24 cellular contexts compared by ENCODE assay signal in genomic region chr14:95288672-95289322, GRCh38.
"Had no signal": no experiment of that assay in that cellular context is flagged by ENCODE, and none has a peak within 500 bp of the region (broad histone marks: within the 10 kb centered on the region; RNA-seq: fewer than 3 reads in every experiment).

No MANE protein-coding gene starts in this region.

- H3K27ac Mint-ChIP-seq: endodermal cell; memory B cell; mesothelial cell of epicardium; naive thymus-derived CD4-positive, alpha-beta T cell; neural progenitor cell; stimulated activated effector memory CD8-positive, alpha-beta T cell treated with anti-CD3 and anti-CD28 coated beads, Interleukin-12 subunit alpha, Interleukin-12 subunit beta, amount 100 ng/mL, for 72 hours had no signal

- H3K4me1 ChIP-seq: prostate gland had no signal

- ATAC-seq: esophagus mucosa; gastrocnemius medialis; left cardiac atrium; naive thymus-derived CD4-positive, alpha-beta T cell; stimulated activated effector memory CD8-positive, alpha-beta T cell treated with anti-CD3 and anti-CD28 coated beads, Interleukin-12 subunit alpha, Interleukin-12 subunit beta, amount 100 ng/mL, for 72 hours; stimulated activated naive CD8-positive, alpha-beta T cell treated with anti-CD3 and anti-CD28 coated beads, Interleukin-15, Interleukin-2, amounts not matched to agents 100 U/mL and 50 U/mL, for 24 hours had no signal

- H3K27ac ChIP-seq: epithelial cell of prostate, neural progenitor cell, prostate gland, right atrium auricular region, thoracic aorta, vagina had no signal

- H3K27me3 ChIP-seq: gastrocnemius medialis, neural progenitor cell, right atrium auricular region, sigmoid colon, tibial nerve, vagina had no signal

- DNase-seq: cerebellar nuclear complex; effector CD8-positive, alpha-beta T cell; endodermal cell; foreskin fibroblast; gastrocnemius medialis; left cardiac atrium; naive thymus-derived CD4-positive, alpha-beta T cell; sigmoid colon; stimulated activated CD4-positive, alpha-beta T cell treated with anti-CD3 and anti-CD28 coated beads, Interleukin-2, amount 100 ng/mL, for 24 hours; stimulated activated CD4-positive, alpha-beta T cell treated with anti-CD3 and anti-CD28 coated beads, Interleukin-4, amount 100 ng/mL, for 24 hours; stimulated activated naive CD8-positive, alpha-beta T cell treated with anti-CD3 and anti-CD28 coated beads, Interleukin-15, Interleukin-2, amounts not matched to agents 100 U/mL and 50 U/mL, for 24 hours had no signal

- H3K4me1 Mint-ChIP-seq: naive thymus-derived CD4-positive, alpha-beta T cell; stimulated activated effector memory CD8-positive, alpha-beta T cell treated with anti-CD3 and anti-CD28 coated beads, Interleukin-12 subunit alpha, Interleukin-12 subunit beta, amount 100 ng/mL, for 72 hours had no signal

- H3K4me3 Mint-ChIP-seq: endodermal cell; memory B cell; mesothelial cell of epicardium; naive thymus-derived CD4-positive, alpha-beta T cell; nephron; neural progenitor cell; stimulated activated effector memory CD8-positive, alpha-beta T cell treated with anti-CD3 and anti-CD28 coated beads, Interleukin-12 subunit alpha, Interleukin-12 subunit beta, amount 100 ng/mL, for 72 hours had no signal

- H3K36me3 ChIP-seq: gastrocnemius medialis, neural progenitor cell, prostate gland, right atrium auricular region, sigmoid colon, thoracic aorta, tibial nerve, vagina had no signal

- H3K9me3 ChIP-seq: gastrocnemius medialis, prostate gland, right atrium auricular region, sigmoid colon, thoracic aorta, tibial nerve, vagina had no signal

- H3K9me3 Mint-ChIP-seq: stimulated activated effector memory CD8-positive, alpha-beta T cell treated with anti-CD3 and anti-CD28 coated beads, Interleukin-12 subunit alpha, Interleukin-12 subunit beta, amount 100 ng/mL, for 72 hours had no signal

- H3K36me3 Mint-ChIP-seq: neural progenitor cell; stimulated activated effector memory CD8-positive, alpha-beta T cell treated with anti-CD3 and anti-CD28 coated beads, Interleukin-12 subunit alpha, Interleukin-12 subunit beta, amount 100 ng/mL, for 72 hours had no signal

- H3K4me3 ChIP-seq: gastrocnemius medialis, lung, neural progenitor cell, prostate gland, right atrium auricular region, sigmoid colon, thoracic aorta, tibial nerve, vagina had no signal
